19 cellular contexts compared by ENCODE assay signal in the genomic region with DNA sequence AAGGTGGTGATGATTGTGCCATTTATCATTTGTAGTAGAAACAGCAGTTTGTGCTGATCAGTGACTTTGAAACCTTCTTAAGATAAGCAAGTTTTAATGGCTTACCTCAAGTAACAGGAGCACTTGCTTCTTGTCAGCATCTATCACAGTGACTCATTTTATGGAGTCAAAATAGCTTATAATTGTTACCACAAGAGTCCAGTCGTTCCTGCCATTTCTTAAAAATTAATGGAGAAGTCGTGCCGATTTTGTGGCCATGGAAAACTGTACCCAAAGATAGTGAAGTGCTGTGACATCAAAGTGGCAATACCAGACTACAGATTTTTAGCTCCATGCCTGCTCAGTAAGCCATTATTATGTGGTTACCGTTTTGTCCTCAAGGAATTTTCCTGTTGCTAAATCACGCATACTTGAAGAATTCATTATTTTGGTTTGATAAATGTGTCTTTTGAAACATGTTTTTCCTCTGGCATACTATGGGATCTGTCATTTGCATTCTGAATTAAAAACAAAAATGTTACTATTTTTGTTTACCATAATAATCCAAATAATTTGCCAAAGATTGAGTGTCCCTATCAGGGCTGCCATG.
DNase-seq lines count a peak whose midpoint lies in the region; TF ChIP-seq lines count a peak whose summit lies in the region.
"Had no signal": no experiment of that assay in that cellular context is flagged by ENCODE, and none has a peak within 500 bp of the region (broad histone marks: within the 10 kb centered on the region; RNA-seq: fewer than 3 reads in every experiment).

No MANE protein-coding gene starts in this region.

- H3K79me2 ChIP-seq in hepatocyte: peaks cover 38% of the 10 kb centered on the region

- no peak for TF ChIP-seq POLR2A in spleen (IDR thresholded peaks at IDR 0.05)

- H3K27ac ChIP-seq in hepatocyte: peak overlapping the region; percentile 30
- peak overlapping the region in 5 of 8 donors; percentile 15 to 81 (median 79) for H3K27ac ChIP-seq in spleen
- H3K27ac ChIP-seq in RWPE1: no peak overlapping the region
- H3K27ac ChIP-seq: cardiac muscle cell, PC-9, SK-N-MC had no signal

- H3K9me3 ChIP-seq in hepatocyte (ENCODE audit: low read depth) (no peaks in the 10 kb centered on the region), spleen (no peaks in the 10 kb centered on the region)
- H3K9me3 ChIP-seq: esophagus squamous epithelium, HAP-1 had no signal

- WGBS in hepatocyte (ENCODE audit: low lambda C conversion rate, missing lambda C conversion rate): 45% methylated on average over 5 of the region's 5 CpGs
- 62 to 87% (median 83%) methylated on average over 5 of the region's 5 CpGs for WGBS in spleen, 5 donors

- intact Hi-C loops in spleen (cut with DNase I; ENCODE audit: low total_unique reads): no loop called here

- H2AFZ ChIP-seq in hepatocyte: no peak overlapping the region
- H2AFZ ChIP-seq: PC-9 had no signal

- H3K9me2 ChIP-seq in hepatocyte (replicated peaks; ENCODE audit: insufficient read depth): no peaks in the 10 kb centered on the region

- H4K20me1 ChIP-seq in hepatocyte (ENCODE audit: insufficient read depth, poor library complexity, severe bottlenecking): no peaks in the 10 kb centered on the region

- CTCF ChIA-PET in RWPE1 (lab: Yijun Ruan, JAX): interaction anchor here (0.6 to 0.7 kb wide), 2 partner anchors 287 to 293 kb away, joined by 3 to 4 read pairs; no protein-coding TSS in a partner anchor
- CTCF ChIA-PET in GM10248 (lab: Yijun Ruan, JAX): interaction anchor here (1.4 kb wide), 1 partner anchor 18 kb away, joined by 3 read pairs; no protein-coding TSS in a partner anchor

- no peak overlapping the region for H3K4me3 ChIP-seq in hepatocyte
- no peak overlapping the region for H3K4me3 ChIP-seq in spleen
- H3K4me3 ChIP-seq: cardiac muscle cell, esophagus squamous epithelium, HAP-1, PC-9, SK-N-MC had no signal

- TF ChIP-seq CTCF in hepatocyte (IDR thresholded peaks at IDR 0.05; ENCODE audit: poor library complexity): no peak
- no peak for TF ChIP-seq CTCF in spleen (IDR thresholded peaks at IDR 0.05 in 8 of 11, conservative IDR thresholded peaks at IDR 0.05 in 3 of 11)
- no peak for TF ChIP-seq CTCF in RWPE1 (conservative IDR thresholded peaks at IDR 0.05; ENCODE audit: low read depth)
- no peak for TF ChIP-seq CTCF in GM10248 (IDR thresholded peaks at IDR 0.05; ENCODE audit: control extremely low read depth, extremely low read depth, low read depth, missing control alignments)

- H3K27me3 ChIP-seq in hepatocyte: no peaks in the 10 kb centered on the region
- H3K27me3 ChIP-seq in spleen (replicated peaks in 1 of 7): peaks cover 0 to 28% (median 7%) of the 10 kb centered on the region in 7 donors
- H3K27me3 ChIP-seq: cardiac muscle cell had no signal

- no peak overlapping the region for H3K4me2 ChIP-seq in hepatocyte
- H3K4me2 ChIP-seq: PC-9 had no signal

- H3K36me3 ChIP-seq in hepatocyte (replicated peaks; ENCODE audit: insufficient read depth, low read depth): no peaks in the 10 kb centered on the region
- H3K36me3 ChIP-seq in spleen: peaks cover 0 to 15% (median 0%) of the 10 kb centered on the region in 6 donors

- DNase-seq in EH (ENCODE audit: low read depth) (peak; percentile 62), RPMI7951 (ENCODE audit: low read depth) (peak; percentile 51), hepatocyte (ENCODE audit: low spot score) (no peak), spleen (no peak), RWPE1 (ENCODE audit: low spot score) (no peak), AG08396 (ENCODE audit: low spot score) (no peak), GM10248 (ENCODE audit: extremely low spot score) (no peak), HPDE6-E6E7 (ENCODE audit: extremely low spot score) (no peak)
- DNase-seq: activated CD4-positive, alpha-beta T cell treated with anti-CD3 and anti-CD28 coated beads, Interleukin-2, amount 50 U/mL, for 1 hour; activated T-cell treated with anti-CD3 and anti-CD28 coated beads, Interleukin-2, amount 50 U/mL, for 24 hours; AML-193; esophagus squamous epithelium; left cardiac atrium; NCI-H1930; PC-9; stimulated activated naive CD4-positive, alpha-beta T cell treated with Interleukin-2 at 50 U/mL for 16 hours had no signal

- H3K4me1 ChIP-seq in hepatocyte (ENCODE audit: insufficient read depth): peaks cover 14% of the 10 kb centered on the region
- peaks cover 16 to 84% (median 41%) of the 10 kb centered on the region in 6 donors for H3K4me1 ChIP-seq in spleen
- H3K4me1 ChIP-seq: HAP-1 had no signal

- POLR2A ChIA-PET in RWPE1 (lab: Yijun Ruan, JAX; ENCODE audit: low non-redundant PET) (no interaction called here), GM10248 (lab: Yijun Ruan, JAX) (no interaction called here)

Comparison
In these comparisons a context has a peak if more than half of its experiments do, and no peak if none do; other contexts are left out.
1. DNase-seq: peak in EH (single experiment) and RPMI7951 (single experiment); none in hepatocyte (single experiment), spleen (single experiment), RWPE1 (single experiment), AG08396 (single experiment), GM10248 (single experiment) and HPDE6-E6E7 (single experiment).